In the genomic region with DNA sequence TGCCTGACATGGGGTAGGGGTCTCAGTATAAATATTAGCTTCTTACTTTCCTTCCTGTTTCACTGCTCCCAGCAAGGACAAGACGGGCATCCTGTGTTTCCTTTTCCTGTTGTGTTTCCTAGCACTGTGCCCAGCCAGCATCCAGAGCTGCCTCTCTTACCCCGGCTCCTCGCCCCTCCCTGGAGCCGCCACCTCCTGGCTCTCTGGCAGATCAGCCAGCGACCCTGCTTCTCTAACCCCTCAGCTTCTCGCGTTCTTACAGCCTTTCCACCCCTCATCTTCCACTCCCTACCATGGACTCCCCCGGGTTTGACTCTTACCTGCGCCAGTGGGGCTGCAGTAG, we compare ENCODE assay signal across 10 cellular contexts. TPM values are rescaled to one million over a fixed set of nuclear protein-coding genes. Genes with fewer than 3 reads are reported as not detected.
DNase-seq lines count a peak whose midpoint lies in the region; ATAC-seq, FAIRE-seq and TF ChIP-seq lines count a peak whose summit lies in the region.
"Had no signal": no experiment of that assay in that cellular context is flagged by ENCODE, and none has a peak within 500 bp of the region (broad histone marks: within the 10 kb centered on the region; RNA-seq: fewer than 3 reads in every experiment).

No MANE protein-coding gene starts in this region.

- H3K4me1 ChIP-seq in heart left ventricle (peaks cover 39 to 91% (median 86%) of the 10 kb centered on the region in 12 donors), astrocyte (ENCODE audit: insufficient read depth, low read length) (peaks cover 3% of the 10 kb centered on the region), upper lobe of left lung (peaks cover 78 to 87% (median 79%) of the 10 kb centered on the region in 4 donors)

- peak in 2 of 4 donors; percentile 9 to 14 for TF ChIP-seq EP300 in upper lobe of left lung (IDR thresholded peaks at IDR 0.05)

- H3K27me3 ChIP-seq in heart left ventricle, result no peaks in the 10 kb centered on the region
- H3K27me3 ChIP-seq in astrocyte (ENCODE audit: insufficient read depth, low read length), result no peaks in the 10 kb centered on the region
- H3K27me3 ChIP-seq in upper lobe of left lung, result no peaks in the 10 kb centered on the region

- no peak overlapping the region for H3K4me2 ChIP-seq in astrocyte (ENCODE audit: low read length)

- H3K79me2 ChIP-seq in astrocyte (ENCODE audit: insufficient read depth, low read length), result peaks cover 86% of the 10 kb centered on the region

- H3K27ac ChIP-seq in heart left ventricle (peak overlapping the region; percentile 17 to 99 (median 70)), astrocyte (ENCODE audit: low read depth, low read length) (no peak overlapping the region), upper lobe of left lung (peak overlapping the region; percentile 59 to 99 (median 88))

- H3K36me3 ChIP-seq in heart left ventricle, result peaks cover under 1 to 51% (median 26%) of the 10 kb centered on the region in 9 donors
- peaks cover 2% of the 10 kb centered on the region for H3K36me3 ChIP-seq in astrocyte (ENCODE audit: insufficient read depth, low read length)
- peaks cover 14 to 43% (median 20%) of the 10 kb centered on the region in 4 donors for H3K36me3 ChIP-seq in upper lobe of left lung

- H4K20me1 ChIP-seq in astrocyte (ENCODE audit: insufficient read depth, low read length), result peaks cover 97% of the 10 kb centered on the region

- DNase-seq in heart left ventricle (peak in 1 of 5 donors; percentile 57), left ventricle myocardium superior (no peak), astrocyte (ENCODE audit: low read depth) (no peak), upper lobe of left lung (no peak), mesenteric fat pad (ENCODE audit: low spot score) (no peak), NCI-H1694 treated with DMSO at 0.1 percent for 48 hours (lab: John Stamatoyannopoulos, UW) (no peak), NCI-H2196 treated with DMSO at 0.1 percent for 48 hours (lab: John Stamatoyannopoulos, UW; ENCODE audit: unreplicated experiment) (no peak)
- DNase-seq in natural killer cell treated with Interleukin-12 subunit alpha and Interleukin-12 subunit beta and Interleukin-15 and Interleukin-18, amount 100 ng/mL, for 72 hours (ENCODE audit: low spot score), result no peak
- DNase-seq: NCI-H748 treated with DMSO at 0.1 percent for 48 hours had no signal

- no peak for TF ChIP-seq POLR2A in heart left ventricle (IDR thresholded peaks at IDR 0.05)
- no peak for TF ChIP-seq POLR2A in upper lobe of left lung (IDR thresholded peaks at IDR 0.05)

- TF ChIP-seq CTCF in heart left ventricle (IDR thresholded peaks at IDR 0.05) (no peak), astrocyte (IDR thresholded peaks at IDR 0.05; ENCODE audit: insufficient read depth, low read depth, low read length) (no peak), upper lobe of left lung (IDR thresholded peaks at IDR 0.05) (no peak)

- FAIRE-seq in astrocyte (lab: Jason Lieb, UNC), result no peak

- H3K4me3 ChIP-seq in heart left ventricle (peak overlapping the region in 4 of 12 donors; percentile 0 to 7 (median 4)), astrocyte (ENCODE audit: insufficient read depth, low read depth, low read length) (no peak overlapping the region), upper lobe of left lung (peak overlapping the region in 1 of 4 donors; percentile 1)
- H3K4me3 ChIP-seq: lung had no signal

- 41 to 52% (median 48%) methylated on average over 9 of the region's 9 CpGs for WGBS in heart left ventricle, 4 donors
- 45% methylated on average over 9 of the region's 9 CpGs for WGBS in upper lobe of left lung, 2 donors

- intact Hi-C loops in heart left ventricle (cut with DNase I), result loop anchor here in 3 of 10 donors (1.0 to 5.0 kb wide), 3 partner anchors 35 kb away; no protein-coding TSS in a partner anchor
- intact Hi-C loops in left ventricle myocardium superior (cut with micrococcal nuclease), result loop anchor here (5.0 kb wide), 1 partner anchor 35 kb away; no protein-coding TSS in a partner anchor

- no peaks in the 10 kb centered on the region for H3K9me3 Mint-ChIP-seq in astrocyte (ENCODE audit: unreplicated experiment)
- no peaks in the 10 kb centered on the region for H3K9me3 Mint-ChIP-seq in natural killer cell treated with Interleukin-12 subunit alpha and Interleukin-12 subunit beta and Interleukin-15 and Interleukin-18, amount 100 ng/mL, for 72 hours

- H3K4me1 Mint-ChIP-seq in astrocyte (ENCODE audit: low read depth, unreplicated experiment), result peaks cover 17% of the 10 kb centered on the region
- peaks cover 66% of the 10 kb centered on the region in 2 donors for H3K4me1 Mint-ChIP-seq in natural killer cell treated with Interleukin-12 subunit alpha and Interleukin-12 subunit beta and Interleukin-15 and Interleukin-18, amount 100 ng/mL, for 72 hours (ENCODE audit: low read depth in 2 of 2)

- no peak overlapping the region for H2AFZ ChIP-seq in astrocyte (ENCODE audit: low read depth, low read length)

- H3K27me3 Mint-ChIP-seq in astrocyte (ENCODE audit: low read depth, unreplicated experiment), result no peaks in the 10 kb centered on the region
- H3K27me3 Mint-ChIP-seq in natural killer cell treated with Interleukin-12 subunit alpha and Interleukin-12 subunit beta and Interleukin-15 and Interleukin-18, amount 100 ng/mL, for 72 hours, result no peaks in the 10 kb centered on the region

- H3K9me3 ChIP-seq in heart left ventricle (no peaks in the 10 kb centered on the region), astrocyte (ENCODE audit: insufficient read depth, low read depth, low read length) (no peaks in the 10 kb centered on the region), upper lobe of left lung (no peaks in the 10 kb centered on the region)

- peak overlapping the region; percentile 2 for H3K9ac ChIP-seq in astrocyte (ENCODE audit: low read length)

- H3K27ac Mint-ChIP-seq in astrocyte (ENCODE audit: unreplicated experiment), result peak overlapping the region; percentile 41
- peak overlapping the region; percentile 66 to 100 for H3K27ac Mint-ChIP-seq in natural killer cell treated with Interleukin-12 subunit alpha and Interleukin-12 subunit beta and Interleukin-15 and Interleukin-18, amount 100 ng/mL, for 72 hours

- ATAC-seq in heart left ventricle (no peak), left ventricle myocardium superior (no peak), upper lobe of left lung (ENCODE audit: low FRiP score in 2 of 2) (peak in 1 of 2 donors; percentile 4)
- no peak for ATAC-seq in natural killer cell treated with Interleukin-12 subunit alpha and Interleukin-12 subunit beta and Interleukin-15 and Interleukin-18, amount 100 ng/mL, for 72 hours

- no peak overlapping the region for H3K4me3 Mint-ChIP-seq in astrocyte (ENCODE audit: unreplicated experiment)
- H3K4me3 Mint-ChIP-seq in natural killer cell treated with Interleukin-12 subunit alpha and Interleukin-12 subunit beta and Interleukin-15 and Interleukin-18, amount 100 ng/mL, for 72 hours, result peak overlapping the region; percentile 70

- H3K36me3 Mint-ChIP-seq in astrocyte (ENCODE audit: low read depth, unreplicated experiment), result peaks cover 12% of the 10 kb centered on the region
- H3K36me3 Mint-ChIP-seq in natural killer cell treated with Interleukin-12 subunit alpha and Interleukin-12 subunit beta and Interleukin-15 and Interleukin-18, amount 100 ng/mL, for 72 hours, result peaks cover 5% of the 10 kb centered on the region

RNA-seq across cellular contexts. Expression of gene HDAC7, which starts 17.8 kb away (rescaled TPM):
- total RNA-seq in heart left ventricle, result 10 to 100 TPM; 27.4 to 63.0 (median 38.6) TPM
- 10 to 100 TPM; 42.2 to 43.9 TPM for polyA plus RNA-seq in heart left ventricle
- total RNA-seq in left ventricle myocardium superior, result 35.4 TPM
- 76.3 and 92.2 TPM in 2 replicates for total RNA-seq in astrocyte
- total RNA-seq in natural killer cell treated with Interleukin-12 subunit alpha and Interleukin-12 subunit beta and Interleukin-15 and Interleukin-18, amount 100 ng/mL, for 72 hours, result 100 to 1,000 TPM; 127 to 176 TPM
- 100 to 1,000 TPM in 4 of 6 donors, 10 to 100 TPM in 2; 66.6 to 164 (median 126) TPM for total RNA-seq in upper lobe of left lung
- total RNA-seq in mesenteric fat pad, result 105 TPM

RNA-seq across cellular contexts. Expression of gene SLC48A1, which starts 28.8 kb away (rescaled TPM):
- total RNA-seq in heart left ventricle (10 to 100 TPM; 17.6 to 68.2 (median 23.9) TPM), left ventricle myocardium superior (23.7 TPM), astrocyte (17.7 and 23.8 TPM in 2 replicates), upper lobe of left lung (10 to 100 TPM; 26.5 to 36.5 (median 33.9) TPM), mesenteric fat pad (40.3 TPM)
- 10 to 100 TPM; 13.0 to 16.5 TPM for polyA plus RNA-seq in heart left ventricle
- total RNA-seq in natural killer cell treated with Interleukin-12 subunit alpha and Interleukin-12 subunit beta and Interleukin-15 and Interleukin-18, amount 100 ng/mL, for 72 hours, result 1 to 10 TPM; 5.1 to 9.8 TPM

RNA-seq across cellular contexts. Expression of gene RAPGEF3, which starts 43.2 kb away (rescaled TPM):
- total RNA-seq in heart left ventricle (10 to 100 TPM; 14.5 to 47.8 (median 23.9) TPM), left ventricle myocardium superior (37.6 TPM), astrocyte (5.9 and 8.4 TPM in 2 replicates), upper lobe of left lung (10 to 100 TPM; 19.0 to 94.0 (median 52.1) TPM), mesenteric fat pad (79.4 TPM)
- 10 to 100 TPM; 18.6 to 62.1 TPM for polyA plus RNA-seq in heart left ventricle
- total RNA-seq in natural killer cell treated with Interleukin-12 subunit alpha and Interleukin-12 subunit beta and Interleukin-15 and Interleukin-18, amount 100 ng/mL, for 72 hours, result under 1 TPM; 0.19 to 0.25 TPM
